In the genomic region with DNA sequence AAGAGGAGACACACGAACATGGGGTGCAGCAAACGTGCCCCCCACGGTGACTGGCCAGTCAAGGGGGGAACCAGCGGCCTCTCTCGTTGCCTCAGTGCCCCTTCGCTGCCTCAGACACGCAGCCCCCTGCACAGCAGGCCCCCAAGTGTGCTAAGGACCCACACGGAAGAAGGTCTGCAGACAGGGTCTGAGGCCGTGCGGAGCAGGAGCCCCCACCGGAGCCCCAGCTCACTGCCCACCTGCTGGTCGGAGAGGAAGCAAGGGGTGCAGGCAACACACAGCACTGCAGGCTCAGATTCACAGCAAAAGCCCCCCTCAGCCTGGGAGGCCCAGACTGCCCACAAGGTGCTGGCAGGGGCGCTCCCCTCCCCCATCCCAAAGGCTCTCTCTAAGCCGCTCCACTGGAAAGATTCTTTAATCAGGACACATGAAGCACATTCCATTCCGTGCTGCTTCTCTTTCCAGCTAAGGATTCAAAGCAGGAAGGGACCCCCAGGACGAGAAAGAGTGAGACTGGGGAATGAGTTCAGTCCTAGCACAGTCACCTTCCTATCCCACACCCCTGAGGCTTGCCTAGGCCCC, we compare ENCODE assay signal across 1 cellular context.
TF ChIP-seq lines count a peak whose summit lies in the region.

No MANE protein-coding gene starts in this region.

TF ChIP-seq in HepG2, 621 proteins besides CTCF, POLR2A, EP300 and RAD21:
- TF ChIP-seq, protein P1, sequence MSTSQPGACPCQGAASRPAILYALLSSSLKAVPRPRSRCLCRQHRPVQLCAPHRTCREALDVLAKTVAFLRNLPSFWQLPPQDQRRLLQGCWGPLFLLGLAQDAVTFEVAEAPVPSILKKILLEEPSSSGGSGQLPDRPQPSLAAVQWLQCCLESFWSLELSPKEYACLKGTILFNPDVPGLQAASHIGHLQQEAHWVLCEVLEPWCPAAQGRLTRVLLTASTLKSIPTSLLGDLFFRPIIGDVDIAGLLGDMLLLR (CRISPR knock-in tag; IDR thresholded peaks at IDR 0.05): peak; percentile 60; the same call in 1 of the 2 replicates
- TF ChIP-seq, protein P2, sequence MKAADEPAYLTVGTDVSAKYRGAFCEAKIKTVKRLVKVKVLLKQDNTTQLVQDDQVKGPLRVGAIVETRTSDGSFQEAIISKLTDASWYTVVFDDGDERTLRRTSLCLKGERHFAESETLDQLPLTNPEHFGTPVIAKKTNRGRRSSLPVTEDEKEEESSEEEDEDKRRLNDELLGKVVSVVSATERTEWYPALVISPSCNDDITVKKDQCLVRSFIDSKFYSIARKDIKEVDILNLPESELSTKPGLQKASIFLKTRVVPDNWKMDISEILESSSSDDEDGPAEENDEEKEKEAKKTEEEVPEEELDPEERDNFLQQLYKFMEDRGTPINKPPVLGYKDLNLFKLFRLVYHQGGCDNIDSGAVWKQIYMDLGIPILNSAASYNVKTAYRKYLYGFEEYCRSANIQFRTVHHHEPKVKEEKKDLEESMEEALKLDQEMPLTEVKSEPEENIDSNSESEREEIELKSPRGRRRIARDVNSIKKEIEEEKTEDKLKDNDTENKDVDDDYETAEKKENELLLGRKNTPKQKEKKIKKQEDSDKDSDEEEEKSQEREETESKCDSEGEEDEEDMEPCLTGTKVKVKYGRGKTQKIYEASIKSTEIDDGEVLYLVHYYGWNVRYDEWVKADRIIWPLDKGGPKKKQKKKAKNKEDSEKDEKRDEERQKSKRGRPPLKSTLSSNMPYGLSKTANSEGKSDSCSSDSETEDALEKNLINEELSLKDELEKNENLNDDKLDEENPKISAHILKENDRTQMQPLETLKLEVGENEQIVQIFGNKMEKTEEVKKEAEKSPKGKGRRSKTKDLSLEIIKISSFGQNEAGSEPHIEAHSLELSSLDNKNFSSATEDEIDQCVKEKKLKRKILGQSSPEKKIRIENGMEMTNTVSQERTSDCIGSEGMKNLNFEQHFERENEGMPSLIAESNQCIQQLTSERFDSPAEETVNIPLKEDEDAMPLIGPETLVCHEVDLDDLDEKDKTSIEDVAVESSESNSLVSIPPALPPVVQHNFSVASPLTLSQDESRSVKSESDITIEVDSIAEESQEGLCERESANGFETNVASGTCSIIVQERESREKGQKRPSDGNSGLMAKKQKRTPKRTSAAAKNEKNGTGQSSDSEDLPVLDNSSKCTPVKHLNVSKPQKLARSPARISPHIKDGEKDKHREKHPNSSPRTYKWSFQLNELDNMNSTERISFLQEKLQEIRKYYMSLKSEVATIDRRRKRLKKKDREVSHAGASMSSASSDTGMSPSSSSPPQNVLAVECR (CRISPR knock-in tag; IDR thresholded peaks at IDR 0.05; ENCODE audit: borderline replicate concordance): 0 out of 2 replicates have a peak, but pooled peaks have one; percentile 30
- TF ChIP-seq ZNF160 (CRISPR knock-in tag; IDR thresholded peaks at IDR 0.05) (no peak), ZBTB21 (CRISPR knock-in tag; IDR thresholded peaks at IDR 0.05) (no peak), ZNF75D (CRISPR knock-in tag; IDR thresholded peaks at IDR 0.05; ENCODE audit: borderline replicate concordance) (0 out of 2 replicates have a peak, but pooled peaks have one; percentile 17), ZNF768 (CRISPR knock-in tag; IDR thresholded peaks at IDR 0.05) (peak; percentile 31; the same call in 1 of the 2 replicates), BCL6 (CRISPR knock-in tag; IDR thresholded peaks at IDR 0.05) (no peak), ZNF225 (CRISPR knock-in tag; IDR thresholded peaks at IDR 0.05) (0 out of 2 replicates have a peak, but pooled peaks have one; percentile 39)
